9 cellular contexts compared by ENCODE assay signal in genomic region chr2:218291318-218291933, GRCh38. TPM values are rescaled to one million over a fixed set of nuclear protein-coding genes. Genes with fewer than 3 reads are reported as not detected.
A peak's percentile ranks its signal among the peaks of the same experiment; 100 is the strongest.
DNase-seq lines count a peak whose midpoint lies in the region; ATAC-seq and TF ChIP-seq lines count a peak whose summit lies in the region.
"Had no signal": no experiment of that assay in that cellular context is flagged by ENCODE, and none has a peak within 500 bp of the region (broad histone marks: within the 10 kb centered on the region; RNA-seq: fewer than 3 reads in every experiment).

No MANE protein-coding gene starts in this region.

- 32 to 33% (median 33%) methylated on average over 8 of the region's 8 CpGs for WGBS in ovary, 3 donors

- H3K27ac Mint-ChIP-seq in T-helper 17 cell, result peak overlapping the region; percentile 99

- ATAC-seq in T-helper 17 cell (no peak), HG03439 (IDR thresholded peaks at IDR 0.05; ENCODE audit: unreplicated experiment) (no peak)

- H3K27ac ChIP-seq in ovary, result peak overlapping the region; percentile 89 to 99

- no peaks in the 10 kb centered on the region for H3K27me3 Mint-ChIP-seq in T-helper 17 cell

- TF ChIP-seq POLR2A in ovary (IDR thresholded peaks at IDR 0.05), result no peak

- H3K36me3 ChIP-seq in ovary, result no peaks in the 10 kb centered on the region

- H3K4me1 ChIP-seq in ovary (ENCODE audit: insufficient read depth), result peaks cover 13% of the 10 kb centered on the region

- CTCF ChIA-PET in GM10248 (lab: Yijun Ruan, JAX), result interaction anchor here (0.9 to 5.0 kb wide), 14 partner anchors 8 to 452 kb away, joined by 3 to 42 read pairs (median 6); partner anchors contain the start of genes AAMP, CATIP and PNKD

- H3K36me3 Mint-ChIP-seq in T-helper 17 cell (ENCODE audit: low read depth), result no peaks in the 10 kb centered on the region

- no peaks in the 10 kb centered on the region for H3K27me3 ChIP-seq in ovary

- TF ChIP-seq EP300 in ovary (IDR thresholded peaks at IDR 0.05), result no peak

- H3K9me3 ChIP-seq in T-helper 17 cell (ENCODE audit: control insufficient read depth, low read length, poor library complexity, severe bottlenecking) (no peaks in the 10 kb centered on the region), ovary (no peaks in the 10 kb centered on the region)

- TF ChIP-seq CTCF in GM10266 (IDR thresholded peaks at IDR 0.05; ENCODE audit: control insufficient read depth, insufficient read depth, low read depth, missing control alignments), result no peak
- no peak for TF ChIP-seq CTCF in ovary (IDR thresholded peaks at IDR 0.05)
- TF ChIP-seq CTCF in GM10248 (IDR thresholded peaks at IDR 0.05; ENCODE audit: control extremely low read depth, extremely low read depth, low read depth, missing control alignments), result no peak

- H3K4me3 Mint-ChIP-seq in T-helper 17 cell, result peak overlapping the region; percentile 95

- DNase-seq in GM10266 (ENCODE audit: extremely low spot score) (peak; percentile 35), T-helper 17 cell (no peak), fibroblast of peridontal ligament (ENCODE audit: extremely low read depth) (peak; percentile 33), ovary (peak in 3 of 5 donors; percentile 45 to 57 (median 53)), GM10248 (ENCODE audit: extremely low spot score) (no peak), ecto neural progenitor cell (ENCODE audit: low spot score) (no peak), cerebellar cortex (ENCODE audit: low spot score) (no peak)

- H3K4me1 Mint-ChIP-seq in T-helper 17 cell, result peaks cover 55% of the 10 kb centered on the region

- POLR2A ChIA-PET in GM10248 (lab: Yijun Ruan, JAX), result no interaction called here

- H3K4me3 ChIP-seq in ovary, result peak overlapping the region; percentile 94

- intact Hi-C loops in ovary (cut with DNase I), result loop anchor here in 2 of 4 donors (5.0 to 10.0 kb wide), 2 partner anchors 106 to 173 kb away; partner anchors contain the start of gene CTDSP1 (in 1 of the 2)

RNA-seq across cellular contexts. Expression of gene TMBIM1, which starts 0.9 kb away (rescaled TPM):
- total RNA-seq in T-helper 17 cell, result 100 to 1,000 TPM in 1 of 2 donors, 10 to 100 TPM in 1; 97.4 to 121 TPM
- 100 to 1,000 TPM in 6 of 7 donors, 10 to 100 TPM in 1; 80.6 to 137 (median 114) TPM for total RNA-seq in ovary
- polyA plus RNA-seq in ovary, result 100 to 1,000 TPM; 106 to 259 TPM

RNA-seq across cellular contexts. Expression of gene PNKD, which starts 21.1 kb away (rescaled TPM):
- total RNA-seq in T-helper 17 cell (10 to 100 TPM; 21.1 to 31.2 TPM), ovary (10 to 100 TPM; 37.3 to 59.6 (median 48.1) TPM)
- 10 to 100 TPM; 23.3 to 74.5 TPM for polyA plus RNA-seq in ovary

RNA-seq across cellular contexts. Expression of gene AAMP, which starts 21.5 kb away (rescaled TPM):
- total RNA-seq in T-helper 17 cell (10 to 100 TPM; 46.8 to 47.0 TPM), ovary (100 to 1,000 TPM in 5 of 7 donors, 10 to 100 TPM in 2; 86.5 to 123 (median 106) TPM)
- polyA plus RNA-seq in ovary, result 100 to 1,000 TPM in 1 of 2 donors, 10 to 100 TPM in 1; 71.1 to 144 TPM

RNA-seq across cellular contexts. Expression of gene GPBAR1, which starts 30.6 kb away (rescaled TPM):
- total RNA-seq in T-helper 17 cell (1 to 10 TPM; 1.5 to 2.7 TPM), ovary (1 to 10 TPM in 5 of 7 donors, under 1 TPM in 2; 0.38 to 3.8 (median 2.1) TPM)
- polyA plus RNA-seq in ovary, result 1 to 10 TPM in 1 of 2 donors, under 1 TPM in 1; 0.28 to 2.8 TPM
- total RNA-seq: SK-MEL-5 had no signal

Comparison
In these comparisons a context has a peak if more than half of its experiments do, and no peak if none do; other contexts are left out.
1. DNase-seq: peak in GM10266 (single experiment), fibroblast of peridontal ligament (single experiment) and ovary (3 of 5); none in T-helper 17 cell (0 of 3), GM10248 (single experiment), ecto neural progenitor cell (single experiment) and cerebellar cortex (single experiment).